In the genomic region with DNA sequence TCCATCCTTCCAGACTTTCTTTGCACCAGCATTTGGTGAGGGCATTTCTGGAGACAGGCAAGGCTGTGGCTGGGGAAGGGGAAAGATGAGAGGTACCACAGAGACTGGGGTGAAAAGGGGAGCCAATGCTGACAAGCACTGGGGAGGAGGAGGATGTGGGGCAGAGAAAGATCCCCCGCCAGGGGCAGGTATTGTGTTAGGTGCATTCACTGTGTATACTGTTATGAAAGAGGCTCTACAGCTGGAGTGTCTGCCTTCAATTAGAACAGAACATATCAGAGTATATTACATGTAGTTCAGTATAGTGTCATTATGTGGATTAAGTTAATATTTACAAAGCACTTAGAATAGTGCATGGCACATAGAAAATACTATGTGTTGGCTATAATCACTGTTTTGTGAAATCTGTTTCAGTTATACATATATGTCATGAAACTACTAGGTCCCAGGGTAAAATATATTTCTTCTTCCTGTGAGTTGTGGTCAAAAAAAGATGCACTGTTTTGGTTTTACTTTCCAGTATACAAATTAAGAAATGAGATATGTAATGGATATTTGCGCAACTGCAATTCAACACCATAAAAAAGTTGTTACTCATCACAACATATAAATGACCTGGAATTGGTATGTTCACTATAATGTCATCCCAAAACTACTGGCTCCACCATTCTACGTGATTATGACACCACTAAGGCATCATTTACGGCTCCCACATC, we compare ENCODE assay signal across 11 cellular contexts. TPM values are rescaled to one million over a fixed set of nuclear protein-coding genes. Genes with fewer than 3 reads are reported as not detected.
A peak's percentile ranks its signal among the peaks of the same experiment; 100 is the strongest.
DNase-seq lines count a peak whose midpoint lies in the region; ATAC-seq, FAIRE-seq and TF ChIP-seq lines count a peak whose summit lies in the region.
"Had no signal": no experiment of that assay in that cellular context is flagged by ENCODE, and none has a peak within 500 bp of the region (broad histone marks: within the 10 kb centered on the region; RNA-seq: fewer than 3 reads in every experiment).

No MANE protein-coding gene starts in this region.

- no peak for TF ChIP-seq CTCF in testis (IDR thresholded peaks at IDR 0.05)

- H3K27ac ChIP-seq in testis: no peak overlapping the region
- H3K27ac ChIP-seq: right atrium auricular region had no signal

- no peak for TF ChIP-seq POLR2A in testis (IDR thresholded peaks at IDR 0.05)

- H3K9me3 ChIP-seq in testis: no peaks in the 10 kb centered on the region
- H3K9me3 ChIP-seq: right atrium auricular region had no signal

- ATAC-seq in GM18867 (IDR thresholded peaks at IDR 0.05; ENCODE audit: unreplicated experiment) (peak; percentile 86), GM21737 (IDR thresholded peaks at IDR 0.05; ENCODE audit: unreplicated experiment) (peak; percentile 72), HG03457 (IDR thresholded peaks at IDR 0.05; ENCODE audit: unreplicated experiment) (peak; percentile 57)

- no peaks in the 10 kb centered on the region for H3K27me3 ChIP-seq in testis
- H3K27me3 ChIP-seq: right atrium auricular region had no signal

- H3K4me3 ChIP-seq in testis: no peak overlapping the region
- H3K4me3 ChIP-seq: right atrium auricular region had no signal

- intact Hi-C loops in testis (cut with DNase I; ENCODE audit: low total_unique reads): no loop called here

- no peaks in the 10 kb centered on the region for H3K36me3 ChIP-seq in testis (ENCODE audit: low read depth, missing control alignments)
- H3K36me3 ChIP-seq: right atrium auricular region had no signal

- H3K4me1 ChIP-seq in testis: no peaks in the 10 kb centered on the region

- WGBS in testis, 2 donors: 90 to 92% methylated on average over 4 of the region's 4 CpGs

- DNase-seq in fibroblast of peridontal ligament (ENCODE audit: extremely low read depth) (peak; percentile 37), frontal cortex (ENCODE audit: low spot score in 2 of 2) (no peak), testis (no peak), SKM-1 treated with dmso at 0.1 percent for 144 hours (lab: John Stamatoyannopoulos, UW; ENCODE audit: unreplicated experiment) (no peak), iPS-NIHi11 (ENCODE audit: low spot score) (no peak)
- DNase-seq: kidney had no signal

- no peak for FAIRE-seq in frontal cortex (lab: Jason Lieb, UNC)
- FAIRE-seq: kidney had no signal

RNA-seq across cellular contexts. Expression of gene MSANTD2, which starts 8.4 kb away (rescaled TPM):
- total RNA-seq in frontal cortex (22.4 TPM), testis (10 to 100 TPM; 11.3 to 19.1 TPM)
- polyA plus RNA-seq in testis (ENCODE audit: insufficient read depth, low read depth, low replicate concordance): 7.4 TPM

RNA-seq across cellular contexts. Expression of gene ESAM, which starts 29.7 kb away (rescaled TPM):
- 3.7 TPM for total RNA-seq in frontal cortex
- total RNA-seq in testis: 10 to 100 TPM in 1 of 2 donors, 1 to 10 TPM in 1; 6.0 to 10.6 TPM
- 15.8 TPM for polyA plus RNA-seq in testis (ENCODE audit: insufficient read depth, low read depth, low replicate concordance)

RNA-seq across cellular contexts. Expression of gene VSIG2, which starts 39.7 kb away (rescaled TPM):
- total RNA-seq in frontal cortex (not detected), testis (1 to 10 TPM in 1 of 2 donors, under 1 TPM in 1; 0.74 to 1.3 TPM)
- polyA plus RNA-seq in testis (ENCODE audit: insufficient read depth, low read depth, low replicate concordance): 4.4 TPM
- total RNA-seq: Daoy had no signal

RNA-seq across cellular contexts. Expression of gene NRGN, which starts 52.0 kb away (rescaled TPM):
- 2.9 TPM for total RNA-seq in frontal cortex
- total RNA-seq in testis: 1 to 10 TPM; 3.0 to 5.5 TPM
- polyA plus RNA-seq in testis (ENCODE audit: insufficient read depth, low read depth, low replicate concordance): 10.4 TPM
